In genomic region chr7:99384523-99384922, GRCh38 we compare ENCODE assay signal across 19 cellular contexts. TPM values are rescaled to one million over a fixed set of nuclear protein-coding genes. Genes with fewer than 3 reads are reported as not detected.
DNase-seq lines count a peak whose midpoint lies in the region; ATAC-seq and TF ChIP-seq lines count a peak whose summit lies in the region.
"Had no signal": no experiment of that assay in that cellular context is flagged by ENCODE, and none has a peak within 500 bp of the region (broad histone marks: within the 10 kb centered on the region; RNA-seq: fewer than 3 reads in every experiment).

No MANE protein-coding gene starts in this region.

- peak overlapping the region; percentile 52 for H3K27ac Mint-ChIP-seq in T-helper 2 cell treated with Interferon-gamma antibody and Interleukin-4, amounts not matched to agents 5 μg/mL and 100 μg/mL, for 36 hours
- H3K27ac Mint-ChIP-seq in CD4-positive, alpha-beta memory T cell = peak overlapping the region in 6 of 7 donors; percentile 57 to 89 (median 76)
- peak overlapping the region; percentile 71 for H3K27ac Mint-ChIP-seq in activated CD4-positive, alpha-beta memory T cell treated with anti-CD3 and anti-CD28 coated beads, Interleukin-2, amount 10 ng/mL, durations not matched to agents 7 days and 5 days
- H3K27ac Mint-ChIP-seq in naive B cell (peak overlapping the region in 5 of 6 donors; percentile 42 to 94 (median 86)), endodermal cell (no peak overlapping the region)
- H3K27ac Mint-ChIP-seq: GM23338, mesothelial cell of epicardium had no signal

- CTCF ChIA-PET in CD4-positive, alpha-beta memory T cell (lab: Charles Lee; ENCODE audit: partially characterized antibody) = interaction anchor here (0.7 kb wide), 1 partner anchor 11 kb away, joined by 3 read pairs; no protein-coding TSS in a partner anchor
- CTCF ChIA-PET in activated CD4-positive, alpha-beta memory T cell treated with anti-CD3 and anti-CD28 coated beads, Interleukin-2, amount 10 ng/mL, durations not matched to agents 7 days and 5 days (lab: Charles Lee) = no interaction called here

- H3K36me3 ChIP-seq in CD4-positive, alpha-beta memory T cell (ENCODE audit: insufficient read depth, low read length) = peaks cover 38% of the 10 kb centered on the region
- peaks cover 33% of the 10 kb centered on the region for H3K36me3 ChIP-seq in endodermal cell (ENCODE audit: control insufficient read depth, insufficient read depth, low read length)

- DNase-seq in T-helper 2 cell treated with Interferon-gamma antibody and Interleukin-4, amounts not matched to agents 5 μg/mL and 100 μg/mL, for 36 hours (ENCODE audit: low spot score) = no peak
- DNase-seq in T-helper 2 cell = no peak
- DNase-seq in CD4-positive, alpha-beta memory T cell = no peak
- no peak for DNase-seq in activated CD4-positive, alpha-beta memory T cell treated with anti-CD3 and anti-CD28 coated beads, Interleukin-2, amount 10 ng/mL, durations not matched to agents 7 days and 5 days
- DNase-seq in naive B cell = no peak
- no peak for DNase-seq in RKO (ENCODE audit: low spot score)
- DNase-seq in H4 (ENCODE audit: low spot score) = no peak
- DNase-seq in endodermal cell = no peak
- DNase-seq: activated CD8-positive, alpha-beta memory T cell treated with anti-CD3 and anti-CD28 coated beads, Interleukin-2, amount 50 U/mL, for 48 hours; dorsolateral prefrontal cortex; KBM-7; left colon; NCI-H187 treated with DMSO at 0.1 percent for 48 hours; NCI-H446; NK-92 treated with Interleukin-12 subunit alpha and Interleukin-12 subunit beta, amount 100 ng/mL, for 24 hours; trophoblast cell had no signal

- peaks cover 22% of the 10 kb centered on the region for H3K4me1 Mint-ChIP-seq in T-helper 2 cell treated with Interferon-gamma antibody and Interleukin-4, amounts not matched to agents 5 μg/mL and 100 μg/mL, for 36 hours (ENCODE audit: low read depth)
- peaks cover 19 to 61% (median 35%) of the 10 kb centered on the region in 4 donors for H3K4me1 Mint-ChIP-seq in CD4-positive, alpha-beta memory T cell
- H3K4me1 Mint-ChIP-seq in activated CD4-positive, alpha-beta memory T cell treated with anti-CD3 and anti-CD28 coated beads, Interleukin-2, amount 10 ng/mL, durations not matched to agents 7 days and 5 days = peaks cover 49% of the 10 kb centered on the region
- H3K4me1 Mint-ChIP-seq in naive B cell (peaks cover 28 to 62% (median 48%) of the 10 kb centered on the region in 3 donors), endodermal cell (peaks cover 3% of the 10 kb centered on the region)

- peaks cover 61% of the 10 kb centered on the region for H3K36me3 Mint-ChIP-seq in T-helper 2 cell treated with Interferon-gamma antibody and Interleukin-4, amounts not matched to agents 5 μg/mL and 100 μg/mL, for 36 hours (ENCODE audit: low read depth)
- H3K36me3 Mint-ChIP-seq in CD4-positive, alpha-beta memory T cell = peaks cover 18 to 41% of the 10 kb centered on the region in 2 donors
- H3K36me3 Mint-ChIP-seq in activated CD4-positive, alpha-beta memory T cell treated with anti-CD3 and anti-CD28 coated beads, Interleukin-2, amount 10 ng/mL, durations not matched to agents 7 days and 5 days (ENCODE audit: low read depth) = peaks cover 64% of the 10 kb centered on the region
- no peaks in the 10 kb centered on the region for H3K36me3 Mint-ChIP-seq in naive B cell
- H3K36me3 Mint-ChIP-seq in endodermal cell (ENCODE audit: low read depth) = peaks cover 38% of the 10 kb centered on the region

- H3K27me3 ChIP-seq in CD4-positive, alpha-beta memory T cell (ENCODE audit: insufficient read depth, low read length) = no peaks in the 10 kb centered on the region
- no peaks in the 10 kb centered on the region for H3K27me3 ChIP-seq in endodermal cell (ENCODE audit: control insufficient read depth, insufficient read depth, low read length, poor library complexity, severe bottlenecking)
- H3K27me3 ChIP-seq: dorsolateral prefrontal cortex had no signal

- intact Hi-C loops in CD4-positive, alpha-beta memory T cell (cut with micrococcal nuclease) = no loop called here

- TF ChIP-seq CTCF in endodermal cell (conservative IDR thresholded peaks at IDR 0.05) = no peak

- POLR2A ChIA-PET in CD4-positive, alpha-beta memory T cell (lab: Charles Lee; ENCODE audit: partially characterized antibody) = interaction anchor here (0.8 to 1.5 kb wide), 3 partner anchors 10 to 20 kb away, joined by 3 to 4 read pairs (median 4); partner anchors contain the start of gene ARPC1B
- POLR2A ChIA-PET in activated CD4-positive, alpha-beta memory T cell treated with anti-CD3 and anti-CD28 coated beads, Interleukin-2, amount 10 ng/mL, durations not matched to agents 7 days and 5 days (lab: Charles Lee) = interaction anchor here (3.2 kb wide), 1 partner anchor 10 kb away, joined by 19 read pairs; the partner anchor contains the start of gene ARPC1B

- H3K4me1 ChIP-seq in CD4-positive, alpha-beta memory T cell (ENCODE audit: insufficient read depth, low read length) = peaks cover 54% of the 10 kb centered on the region
- no peaks in the 10 kb centered on the region for H3K4me1 ChIP-seq in endodermal cell (ENCODE audit: control insufficient read depth, insufficient read depth, low read length)

- no peak overlapping the region for H3K4me3 Mint-ChIP-seq in T-helper 2 cell treated with Interferon-gamma antibody and Interleukin-4, amounts not matched to agents 5 μg/mL and 100 μg/mL, for 36 hours
- H3K4me3 Mint-ChIP-seq in CD4-positive, alpha-beta memory T cell = no peak overlapping the region
- H3K4me3 Mint-ChIP-seq in activated CD4-positive, alpha-beta memory T cell treated with anti-CD3 and anti-CD28 coated beads, Interleukin-2, amount 10 ng/mL, durations not matched to agents 7 days and 5 days = no peak overlapping the region
- H3K4me3 Mint-ChIP-seq in naive B cell (peak overlapping the region in 2 of 8 donors; percentile 1 to 16), endodermal cell (no peak overlapping the region)
- H3K4me3 Mint-ChIP-seq: GM23338, mesothelial cell of epicardium had no signal

- 100% methylated on average over 2 to 4 of the region's 4 CpGs for WGBS in endodermal cell (ENCODE audit: insufficient coverage in 1 of 2, insufficient read length in 1 of 2), 2 experiments

- no peaks in the 10 kb centered on the region for H3K9me3 ChIP-seq in CD4-positive, alpha-beta memory T cell (ENCODE audit: control insufficient read depth in 1 of 2, low read length in 2 of 2)
- H3K9me3 ChIP-seq in endodermal cell (ENCODE audit: control insufficient read depth, low read length) = no peaks in the 10 kb centered on the region

- no peaks in the 10 kb centered on the region for H3K9me3 Mint-ChIP-seq in T-helper 2 cell treated with Interferon-gamma antibody and Interleukin-4, amounts not matched to agents 5 μg/mL and 100 μg/mL, for 36 hours
- no peaks in the 10 kb centered on the region for H3K9me3 Mint-ChIP-seq in CD4-positive, alpha-beta memory T cell
- no peaks in the 10 kb centered on the region for H3K9me3 Mint-ChIP-seq in activated CD4-positive, alpha-beta memory T cell treated with anti-CD3 and anti-CD28 coated beads, Interleukin-2, amount 10 ng/mL, durations not matched to agents 7 days and 5 days
- H3K9me3 Mint-ChIP-seq in naive B cell (no peaks in the 10 kb centered on the region), endodermal cell (no peaks in the 10 kb centered on the region)
- H3K9me3 Mint-ChIP-seq: GM23338, mesothelial cell of epicardium had no signal

- no peaks in the 10 kb centered on the region for H3K27me3 Mint-ChIP-seq in T-helper 2 cell treated with Interferon-gamma antibody and Interleukin-4, amounts not matched to agents 5 μg/mL and 100 μg/mL, for 36 hours (ENCODE audit: low read depth)
- no peaks in the 10 kb centered on the region for H3K27me3 Mint-ChIP-seq in CD4-positive, alpha-beta memory T cell
- H3K27me3 Mint-ChIP-seq in activated CD4-positive, alpha-beta memory T cell treated with anti-CD3 and anti-CD28 coated beads, Interleukin-2, amount 10 ng/mL, durations not matched to agents 7 days and 5 days = no peaks in the 10 kb centered on the region
- no peaks in the 10 kb centered on the region for H3K27me3 Mint-ChIP-seq in naive B cell
- no peaks in the 10 kb centered on the region for H3K27me3 Mint-ChIP-seq in endodermal cell (ENCODE audit: insufficient read depth)

- H3K4me3 ChIP-seq in CD4-positive, alpha-beta memory T cell (ENCODE audit: low read length in 2 of 2) = no peak overlapping the region
- no peak overlapping the region for H3K4me3 ChIP-seq in endodermal cell (ENCODE audit: low read length)
- H3K4me3 ChIP-seq: dorsolateral prefrontal cortex, GM23338 had no signal

- H3K27ac ChIP-seq in CD4-positive, alpha-beta memory T cell (ENCODE audit: low read depth, low read length) = peak overlapping the region; percentile 38
- H3K27ac ChIP-seq in endodermal cell (ENCODE audit: low read depth, low read length) = no peak overlapping the region
- H3K27ac ChIP-seq: dorsolateral prefrontal cortex had no signal

- H3K9ac ChIP-seq in endodermal cell (ENCODE audit: extremely low read depth, low read length, poor library complexity, severe bottlenecking) = no peak overlapping the region

- ATAC-seq in naive B cell (ENCODE audit: low read depth in 2 of 2) = no peak
- ATAC-seq: esophagus mucosa, GM23338, left colon had no signal

RNA-seq across cellular contexts. Expression of gene ARPC1B, which starts 10.0 kb away (rescaled TPM):
- 100 to 1,000 TPM; 188 to 191 TPM for total RNA-seq in CD4-positive, alpha-beta memory T cell
- polyA plus RNA-seq in CD4-positive, alpha-beta memory T cell = 100 to 1,000 TPM; 862 to 906 TPM
- 100 to 1,000 TPM; 396 to 397 TPM for total RNA-seq in activated CD4-positive, alpha-beta memory T cell treated with anti-CD3 and anti-CD28 coated beads, Interleukin-2, amount 10 ng/mL, durations not matched to agents 7 days and 5 days
- 100 to 1,000 TPM; 434 to 595 (median 483) TPM for polyA plus RNA-seq in naive B cell (ENCODE audit: low read depth in 6 of 6)
- 495 and 596 TPM in 2 replicates for total RNA-seq in H4 (2014; rRNA removed; shearing (Covaris generic))
- 10 to 100 TPM; 53.3 to 73.9 TPM for total RNA-seq in endodermal cell
- polyA plus RNA-seq in endodermal cell (2013, experiment 1 of 2) = 41.0 TPM
- 48.7 TPM for polyA plus RNA-seq in endodermal cell (2013, experiment 2 of 2)

RNA-seq across cellular contexts. Expression of gene PDAP1, which starts 23.9 kb away (rescaled TPM):
- total RNA-seq in CD4-positive, alpha-beta memory T cell = 10 to 100 TPM; 66.0 to 67.0 TPM
- polyA plus RNA-seq in CD4-positive, alpha-beta memory T cell = 10 to 100 TPM; 21.5 to 27.7 TPM
- total RNA-seq in activated CD4-positive, alpha-beta memory T cell treated with anti-CD3 and anti-CD28 coated beads, Interleukin-2, amount 10 ng/mL, durations not matched to agents 7 days and 5 days = 100 to 1,000 TPM in 1 of 2 experiments, 10 to 100 TPM in 1; 93.8 to 103 TPM
- 10 to 100 TPM; 23.3 to 28.5 (median 25.7) TPM for polyA plus RNA-seq in naive B cell (ENCODE audit: low read depth in 6 of 6)
- total RNA-seq in H4 (2014; rRNA removed; shearing (Covaris generic)) = 147 and 170 TPM in 2 replicates
- total RNA-seq in endodermal cell = 100 to 1,000 TPM; 147 to 165 TPM
- 130 TPM for polyA plus RNA-seq in endodermal cell (2013, experiment 1 of 2)
- 130 TPM for polyA plus RNA-seq in endodermal cell (2013, experiment 2 of 2)

RNA-seq across cellular contexts. Expression of gene BUD31, which starts 24.2 kb away (rescaled TPM):
- total RNA-seq in CD4-positive, alpha-beta memory T cell = 10 to 100 TPM; 60.0 to 61.3 TPM
- polyA plus RNA-seq in CD4-positive, alpha-beta memory T cell = 100 to 1,000 TPM; 163 to 175 TPM
- total RNA-seq in activated CD4-positive, alpha-beta memory T cell treated with anti-CD3 and anti-CD28 coated beads, Interleukin-2, amount 10 ng/mL, durations not matched to agents 7 days and 5 days = 100 to 1,000 TPM; 104 to 106 TPM
- polyA plus RNA-seq in naive B cell (ENCODE audit: low read depth in 6 of 6) = 100 to 1,000 TPM; 129 to 201 (median 182) TPM
- 169 and 186 TPM in 2 replicates for total RNA-seq in H4 (2014; rRNA removed; shearing (Covaris generic))
- 100 to 1,000 TPM; 102 to 117 TPM for total RNA-seq in endodermal cell
- polyA plus RNA-seq in endodermal cell (2013, experiment 1 of 2) = 89.0 TPM
- polyA plus RNA-seq in endodermal cell (2013, experiment 2 of 2) = 90.0 TPM

RNA-seq across cellular contexts. Expression of gene PTCD1, which starts 54.1 kb away (rescaled TPM):
- 1 to 10 TPM; 7.4 to 7.7 TPM for total RNA-seq in CD4-positive, alpha-beta memory T cell
- polyA plus RNA-seq in CD4-positive, alpha-beta memory T cell = 1 to 10 TPM in 1 of 2 donors, under 1 TPM in 1; 1.00 to 4.0 TPM
- total RNA-seq in activated CD4-positive, alpha-beta memory T cell treated with anti-CD3 and anti-CD28 coated beads, Interleukin-2, amount 10 ng/mL, durations not matched to agents 7 days and 5 days = 1 to 10 TPM; 6.6 to 7.5 TPM
- 1 to 10 TPM; 2.3 to 6.3 (median 3.5) TPM for polyA plus RNA-seq in naive B cell (ENCODE audit: low read depth in 6 of 6)
- total RNA-seq in H4 (2014; rRNA removed; shearing (Covaris generic)) = 3.5 and 4.8 TPM in 2 replicates
- 10 to 100 TPM; 11.9 to 12.5 TPM for total RNA-seq in endodermal cell
- polyA plus RNA-seq in endodermal cell (2013, experiment 1 of 2) = 5.8 TPM
- polyA plus RNA-seq in endodermal cell (2013, experiment 2 of 2) = 5.2 TPM

RNA-seq across cellular contexts. Expression of gene CPSF4, which starts 54.2 kb away (rescaled TPM):
- total RNA-seq in CD4-positive, alpha-beta memory T cell = 10 to 100 TPM; 49.2 to 54.7 TPM
- 10 to 100 TPM; 21.9 to 26.8 TPM for polyA plus RNA-seq in CD4-positive, alpha-beta memory T cell
- 10 to 100 TPM; 64.1 to 66.2 TPM for total RNA-seq in activated CD4-positive, alpha-beta memory T cell treated with anti-CD3 and anti-CD28 coated beads, Interleukin-2, amount 10 ng/mL, durations not matched to agents 7 days and 5 days
- 10 to 100 TPM; 21.5 to 51.4 (median 24.5) TPM for polyA plus RNA-seq in naive B cell (ENCODE audit: low read depth in 6 of 6)
- 30.5 and 32.6 TPM in 2 replicates for total RNA-seq in H4 (2014; rRNA removed; shearing (Covaris generic))
- total RNA-seq in endodermal cell = 100 to 1,000 TPM in 1 of 2 donors, 10 to 100 TPM in 1; 87.3 to 126 TPM
- 89.5 TPM for polyA plus RNA-seq in endodermal cell (2013, experiment 1 of 2)
- 81.8 TPM for polyA plus RNA-seq in endodermal cell (2013, experiment 2 of 2)
